ENCODE assay signal across 24 cellular contexts in the genomic region with DNA sequence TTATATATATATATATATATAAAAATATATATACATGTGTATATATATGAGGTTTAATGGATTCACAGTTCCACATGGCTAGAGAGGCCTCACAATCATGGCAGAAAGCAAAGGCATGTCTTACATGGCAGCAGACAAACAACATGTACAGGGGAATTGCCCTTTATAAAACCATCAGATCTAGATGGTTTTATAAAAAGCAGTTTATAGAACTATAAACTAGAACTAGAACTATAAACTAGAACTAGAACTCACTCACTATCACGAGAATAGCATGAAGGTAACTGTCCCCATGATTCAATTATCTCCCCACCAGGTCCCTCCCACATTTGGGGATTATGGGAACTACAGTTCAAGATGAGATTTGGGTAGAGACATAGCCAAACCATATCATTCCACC.
"Had no signal": no experiment of that assay in that cellular context is flagged by ENCODE, and none has a peak within 500 bp of the region (broad histone marks: within the 10 kb centered on the region; RNA-seq: fewer than 3 reads in every experiment).

No MANE protein-coding gene starts in this region.

- DNase-seq: colonic mucosa; cortex of kidney; dermis blood vessel endothelial cell; dorsolateral prefrontal cortex; effector CD4-positive, alpha-beta T cell; effector CD8-positive, alpha-beta T cell; effector memory CD4-positive, alpha-beta T cell; effector memory CD8-positive, alpha-beta T cell; endodermal cell; erythroblast; esophagus squamous epithelium; foreskin fibroblast; foreskin keratinocyte; foreskin melanocyte; gastrocnemius medialis; glutamatergic neuron; head of caudate nucleus; heart left ventricle; heart right ventricle had no signal

- H3K36me3 ChIP-seq: colonic mucosa, gastrocnemius medialis, heart left ventricle had no signal

- H3K27ac Mint-ChIP-seq: dendritic cell treated with granulocyte-macrophage colony-stimulating factor and Interleukin-4, amounts not matched to agents 40 ng/mL and 50 ng/mL, for 4 days; effector memory CD8-positive, alpha-beta T cell; endodermal cell had no signal

- ATAC-seq: effector memory CD8-positive, alpha-beta T cell; esophagus mucosa; foreskin keratinocyte; gastrocnemius medialis; gastroesophageal sphincter; heart left ventricle; heart right ventricle had no signal

- H3K4me3 Mint-ChIP-seq: dendritic cell treated with granulocyte-macrophage colony-stimulating factor and Interleukin-4, amounts not matched to agents 40 ng/mL and 50 ng/mL, for 4 days; effector memory CD8-positive, alpha-beta T cell; endodermal cell had no signal

- H3K4me1 ChIP-seq: colonic mucosa, esophagus muscularis mucosa, esophagus squamous epithelium, foreskin keratinocyte, gastroesophageal sphincter, heart left ventricle had no signal

- H3K9me3 ChIP-seq: colonic mucosa had no signal

- H3K4me3 ChIP-seq: colonic mucosa, coronary artery, dorsolateral prefrontal cortex, esophagus muscularis mucosa, esophagus squamous epithelium, gastrocnemius medialis, gastroesophageal sphincter, heart left ventricle, heart right ventricle had no signal

- H3K27me3 Mint-ChIP-seq: dendritic cell treated with granulocyte-macrophage colony-stimulating factor and Interleukin-4, amounts not matched to agents 40 ng/mL and 50 ng/mL, for 4 days; effector memory CD8-positive, alpha-beta T cell had no signal
